Comparison of ENCODE assay signal across 8 cellular contexts in genomic region chr16:30761928-30762902, GRCh38. TPM values are rescaled to one million over a fixed set of nuclear protein-coding genes. Genes with fewer than 3 reads are reported as not detected.
A peak's percentile ranks its signal among the peaks of the same experiment; 100 is the strongest.
DNase-seq lines count a peak whose midpoint lies in the region; ATAC-seq, FAIRE-seq and TF ChIP-seq lines count a peak whose summit lies in the region.

TSS of gene CFAP119 (minus strand) at chr16:30762062. CDS start at chr16:30761748, 314 bp downstream.
TSS of gene RNF40 (plus strand) at chr16:30762322. CDS start at chr16:30762546, 224 bp downstream.

- H3K79me2 ChIP-seq in parathyroid adenoma, result peaks cover 12% of the 10 kb centered on the region

- TF ChIP-seq CTCF in parathyroid adenoma (IDR thresholded peaks at IDR 0.05) (no peak), tibial nerve (IDR thresholded peaks at IDR 0.05) (peak in 2 of 5 experiments; percentile 32 to 49)

- H3K4me3 ChIP-seq in adipocyte (ENCODE audit: low read length) (peak within 1 kb of the TSS; percentile 96), parathyroid adenoma (ENCODE audit: low read depth, low read length) (peak within 1 kb of the TSS; percentile 98), tibial nerve (peak within 1 kb of the TSS; percentile 54 to 93 (median 76))

- H3K4me1 ChIP-seq in adipocyte (ENCODE audit: control insufficient read depth, insufficient read depth, low read length), result peaks cover 20% of the 10 kb centered on the region
- peaks cover 12% of the 10 kb centered on the region for H3K4me1 ChIP-seq in parathyroid adenoma
- H3K4me1 ChIP-seq in tibial nerve, result peaks cover 3 to 35% (median 17%) of the 10 kb centered on the region in 4 donors

- peak; percentile 90 to 96 for TF ChIP-seq EP300 in tibial nerve (IDR thresholded peaks at IDR 0.05)

- peak; percentile 98 for FAIRE-seq in GM12891 (lab: Jason Lieb, UNC)

- H3K36me3 ChIP-seq in adipocyte (ENCODE audit: control insufficient read depth, insufficient read depth, low read length, severe bottlenecking) (peaks cover 50% of the 10 kb centered on the region), parathyroid adenoma (ENCODE audit: control insufficient read depth, insufficient read depth, low read length) (no peaks in the 10 kb centered on the region), tibial nerve (peaks cover 18 to 65% (median 29%) of the 10 kb centered on the region in 3 donors)

- TF ChIP-seq POLR2A in GM12891 (IDR thresholded peaks at IDR 0.05; ENCODE audit: low read depth, low read length) (peak; percentile 83), tibial nerve (IDR thresholded peaks at IDR 0.05) (peak; percentile 63 to 77)

- H3K27ac ChIP-seq in parathyroid adenoma (peak within 1 kb of the TSS; percentile 70), tibial nerve (peak within 1 kb of the TSS; percentile 74 to 98 (median 94))

- intact Hi-C loops in cardiac septum (cut with DNase I), result loop anchor here (1.0 to 5.0 kb wide), 2 partner anchors 140 to 166 kb away; no protein-coding TSS in a partner anchor

- WGBS in tibial nerve, 2 donors, result 1% methylated on average over 51 to 56 of the region's 60 CpGs

- H3K9me3 ChIP-seq in adipocyte (ENCODE audit: control insufficient read depth, low read length) (no peaks in the 10 kb centered on the region), parathyroid adenoma (ENCODE audit: control insufficient read depth, low read length) (no peaks in the 10 kb centered on the region), tibial nerve (no peaks in the 10 kb centered on the region)

- H3K4me2 ChIP-seq in parathyroid adenoma (ENCODE audit: low read length), result peak within 1 kb of the TSS; percentile 98

- DNase-seq in GM12891 (ENCODE audit: insufficient read length, low spot score) (peak; percentile 99), NCI-H1417 treated with DMSO at 0.1 percent for 48 hours (lab: John Stamatoyannopoulos, UW) (peak; percentile 95), SW 1271 (lab: John Stamatoyannopoulos, UW) (peak; percentile 89 to 98), adipocyte (ENCODE audit: low read depth) (peak; percentile 99), cardiac septum (ENCODE audit: low spot score) (peak; percentile 98), tibial nerve (ENCODE audit: low spot score in 2 of 2) (peak; percentile 92 to 98)

- H3K27me3 ChIP-seq in adipocyte (replicated peaks; ENCODE audit: control insufficient read depth, insufficient read depth, low read length) (no peaks in the 10 kb centered on the region), parathyroid adenoma (ENCODE audit: control insufficient read depth, insufficient read depth, low read length) (no peaks in the 10 kb centered on the region), tibial nerve (no peaks in the 10 kb centered on the region)

- ATAC-seq in HG02798 (IDR thresholded peaks at IDR 0.05; ENCODE audit: poor library complexity, unreplicated experiment), result peak; percentile 91

- peak within 1 kb of the TSS; percentile 94 for H3K9ac ChIP-seq in adipocyte (ENCODE audit: low read length)
- peak within 1 kb of the TSS; percentile 93 for H3K9ac ChIP-seq in parathyroid adenoma

- H2AFZ ChIP-seq in parathyroid adenoma, result peak within 1 kb of the TSS; percentile 80

TF ChIP-seq in GM12891, 5 proteins besides CTCF, POLR2A, EP300 and RAD21:
- TF ChIP-seq PAX5 (IDR thresholded peaks at IDR 0.05; ENCODE audit: insufficient read depth, low read length, severe bottlenecking), result no peak
- TF ChIP-seq SPI1 (IDR thresholded peaks at IDR 0.05; ENCODE audit: low read depth, low read length), result peak; percentile 72
- TF ChIP-seq POLR2AphosphoS5 (IDR thresholded peaks at IDR 0.05; ENCODE audit: low read depth, low read length), result peak; percentile 60; the same call in 1 of the 2 replicates
- peak; percentile 89 for TF ChIP-seq TAF1 (IDR thresholded peaks at IDR 0.05; ENCODE audit: low read depth, low read length)
- 0 out of 2 replicates have a peak, but pooled peaks have one; percentile 20 for TF ChIP-seq POU2F2 (IDR thresholded peaks at IDR 0.05; ENCODE audit: low read depth, low read length)

RNA-seq across cellular contexts. Expression of gene CFAP119, which starts in this region (rescaled TPM):
- polyA plus RNA-seq in GM12891 (2012; ENCODE audit: low read depth, missing spikeins), result 8.3 TPM
- total RNA-seq in cardiac septum, result 1.0 TPM
- total RNA-seq in tibial nerve, result 10 to 100 TPM in 1 of 4 donors, 1 to 10 TPM in 3; 3.7 to 12.6 (median 8.2) TPM

RNA-seq across cellular contexts. Expression of gene RNF40, which starts in this region (rescaled TPM):
- polyA plus RNA-seq in GM12891 (2012; ENCODE audit: low read depth, missing spikeins), result 39.2 TPM
- 47.9 TPM for total RNA-seq in cardiac septum
- total RNA-seq in tibial nerve, result 100 to 1,000 TPM in 1 of 4 donors, 10 to 100 TPM in 3; 71.7 to 127 (median 91.5) TPM

Comparison
In these comparisons a context has a peak if more than half of its experiments do, and no peak if none do; other contexts are left out.
1. Peak in every context shown above with its lines: DNase-seq, ATAC-seq, H3K4me3 ChIP-seq and H3K27ac ChIP-seq.